In genomic region chr13:60147361-60147760, GRCh38 we compare ENCODE assay signal across 27 cellular contexts.
"Had no signal": no experiment of that assay in that cellular context is flagged by ENCODE, and none has a peak within 500 bp of the region (broad histone marks: within the 10 kb centered on the region; RNA-seq: fewer than 3 reads in every experiment).

No MANE protein-coding gene starts in this region.

- H3K4me3 Mint-ChIP-seq: mesothelial cell of epicardium; naive B cell; natural killer cell; nephron progenitor cell; neural progenitor cell; stimulated activated memory B cell treated with anti-CD40 and anti-IgM and Interleukin-4, amounts not matched to agents 10 μg/mL and 1 μg/mL and 100 μg/mL, for 72 hours; stimulated activated naive CD8-positive, alpha-beta T cell treated with anti-CD3 and anti-CD28 coated beads, Interleukin-15, amount 100 ng/mL, for 72 hours had no signal

- H3K36me3 Mint-ChIP-seq: mesothelial cell of epicardium; naive B cell; natural killer cell; stimulated activated memory B cell treated with anti-CD40 and anti-IgM and Interleukin-4, amounts not matched to agents 10 μg/mL and 1 μg/mL and 100 μg/mL, for 72 hours had no signal

- FAIRE-seq: kidney had no signal

- H3K27ac ChIP-seq: left ventricle myocardium inferior, neural progenitor cell, neutrophil, ovary, right atrium auricular region, right lobe of liver, tibial nerve, upper lobe of left lung, vagina had no signal

- ATAC-seq: natural killer cell; right lobe of liver; stimulated activated memory B cell treated with anti-CD40 and anti-IgM and Interleukin-4, amounts not matched to agents 10 μg/mL and 1 μg/mL and 100 μg/mL, for 72 hours; stimulated activated naive CD8-positive, alpha-beta T cell treated with anti-CD3 and anti-CD28 coated beads, Interleukin-15, amount 100 ng/mL, for 72 hours had no signal

- H3K27ac Mint-ChIP-seq: mesothelial cell of epicardium; naive B cell; natural killer cell; nephron progenitor cell; neural progenitor cell; progenitor cell of endocrine pancreas; stimulated activated memory B cell treated with anti-CD40 and anti-IgM and Interleukin-4, amounts not matched to agents 10 μg/mL and 1 μg/mL and 100 μg/mL, for 72 hours; stimulated activated naive CD8-positive, alpha-beta T cell treated with anti-CD3 and anti-CD28 coated beads, Interleukin-15, amount 100 ng/mL, for 72 hours had no signal

- H3K9me3 Mint-ChIP-seq: mesothelial cell of epicardium; nephron progenitor cell; stimulated activated memory B cell treated with anti-CD40 and anti-IgM and Interleukin-4, amounts not matched to agents 10 μg/mL and 1 μg/mL and 100 μg/mL, for 72 hours; stimulated activated naive CD8-positive, alpha-beta T cell treated with anti-CD3 and anti-CD28 coated beads, Interleukin-15, amount 100 ng/mL, for 72 hours had no signal

- H3K4me1 Mint-ChIP-seq: nephron progenitor cell; stimulated activated memory B cell treated with anti-CD40 and anti-IgM and Interleukin-4, amounts not matched to agents 10 μg/mL and 1 μg/mL and 100 μg/mL, for 72 hours had no signal

- DNase-seq: hippocampal formation; kidney; left colon; left ventricle myocardium inferior; mesendoderm; naive B cell; natural killer cell; nephron progenitor cell; occipital lobe; ovary; right lobe of liver; stimulated activated CD4-positive, alpha-beta T cell treated with anti-CD3 and anti-CD28 coated beads, Interleukin-1b, Interleukin-23, amount 100 ng/mL, for 48 hours; stimulated activated CD4-positive, alpha-beta T cell treated with anti-CD3 and anti-CD28 coated beads, Interleukin-2, amount 100 ng/mL, for 48 hours; stimulated activated CD4-positive, alpha-beta T cell treated with anti-CD3 and anti-CD28 coated beads, Interleukin-4, amount 100 ng/mL, for 4 hours; stimulated activated CD8-positive, alpha-beta memory T cell treated with anti-CD3 and anti-CD28 coated beads, Interleukin-4, amount 100 ng/mL, for 48 hours; stimulated activated naive CD4-positive, alpha-beta T cell treated with Interleukin-2 at 50 U/mL for 16 hours; stimulated activated naive CD8-positive, alpha-beta T cell treated with anti-CD3 and anti-CD28 coated beads, Interleukin-15, amount 100 ng/mL, for 72 hours; substantia nigra; upper lobe of left lung had no signal

- H3K27me3 Mint-ChIP-seq: naive B cell; progenitor cell of endocrine pancreas; stimulated activated memory B cell treated with anti-CD40 and anti-IgM and Interleukin-4, amounts not matched to agents 10 μg/mL and 1 μg/mL and 100 μg/mL, for 72 hours had no signal
